14 cellular contexts compared by ENCODE assay signal in the genomic region with DNA sequence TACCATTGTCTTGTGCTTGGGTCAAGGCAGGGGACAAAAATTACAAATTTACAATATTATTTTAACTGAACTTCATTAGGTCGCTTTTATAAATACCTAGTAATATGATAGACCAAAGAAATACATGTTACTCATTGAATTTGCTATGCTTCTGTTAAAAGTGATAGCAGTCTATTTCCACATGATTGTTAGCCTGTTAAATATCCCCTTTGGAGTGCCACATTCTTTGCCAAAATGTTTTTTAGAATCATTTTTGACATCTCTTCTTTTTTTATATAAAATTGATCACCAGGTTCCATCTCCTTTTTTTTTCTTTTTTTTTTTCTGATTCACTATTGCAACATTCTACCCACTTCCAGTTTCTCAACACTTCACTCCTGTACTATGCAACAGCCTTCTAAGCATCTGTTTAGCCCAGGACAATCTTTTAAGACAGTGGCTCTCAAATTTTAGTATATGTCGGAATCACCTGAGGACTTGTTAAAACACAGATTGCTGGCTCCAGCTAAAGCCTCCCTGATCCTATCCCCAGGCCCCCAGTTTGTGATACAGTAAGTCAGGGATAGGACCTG. TPM values are rescaled to one million over a fixed set of nuclear protein-coding genes. Genes with fewer than 3 reads are reported as not detected.
"Had no signal": no experiment of that assay in that cellular context is flagged by ENCODE, and none has a peak within 500 bp of the region (broad histone marks: within the 10 kb centered on the region; RNA-seq: fewer than 3 reads in every experiment).

No MANE protein-coding gene starts in this region.

- H3K36me3 ChIP-seq: esophagus muscularis mucosa had no signal

- DNase-seq: activated CD4-positive, alpha-beta T cell treated with anti-CD3 and anti-CD28 coated beads, Interleukin-2, amount 50 U/mL, for 48 hours; activated naive CD4-positive, alpha-beta T cell treated with anti-CD3 and anti-CD28 coated beads, Interleukin-2, amount 10 ng/mL, durations not matched to agents 7 days and 5 days; hippocampal formation; left ventricle myocardium superior; mesenchymal stem cell; naive thymus-derived CD8-positive, alpha-beta T cell; retina; stimulated activated CD4-positive, alpha-beta T cell treated with anti-CD3 and anti-CD28 coated beads, Interleukin-2, amount 100 ng/mL, for 48 hours had no signal

- H3K27ac Mint-ChIP-seq: activated naive CD4-positive, alpha-beta T cell treated with anti-CD3 and anti-CD28 coated beads, Interleukin-2, amount 10 ng/mL, durations not matched to agents 7 days and 5 days; stimulated activated memory B cell treated with anti-CD40 and anti-IgM and Interleukin-4, amounts not matched to agents 10 μg/mL and 1 μg/mL and 100 μg/mL, for 72 hours had no signal

- H3K4me1 ChIP-seq: esophagus muscularis mucosa had no signal

- H3K4me3 ChIP-seq: esophagus muscularis mucosa had no signal

- H3K27ac ChIP-seq: esophagus muscularis mucosa, VCaP had no signal

- H3K36me3 Mint-ChIP-seq: activated naive CD4-positive, alpha-beta T cell treated with anti-CD3 and anti-CD28 coated beads, Interleukin-2, amount 10 ng/mL, durations not matched to agents 7 days and 5 days; naive thymus-derived CD8-positive, alpha-beta T cell; stimulated activated memory B cell treated with anti-CD40 and anti-IgM and Interleukin-4, amounts not matched to agents 10 μg/mL and 1 μg/mL and 100 μg/mL, for 72 hours had no signal

- H3K27me3 ChIP-seq: esophagus muscularis mucosa had no signal

- H3K9me3 Mint-ChIP-seq: activated naive CD4-positive, alpha-beta T cell treated with anti-CD3 and anti-CD28 coated beads, Interleukin-2, amount 10 ng/mL, durations not matched to agents 7 days and 5 days; naive thymus-derived CD8-positive, alpha-beta T cell; stimulated activated memory B cell treated with anti-CD40 and anti-IgM and Interleukin-4, amounts not matched to agents 10 μg/mL and 1 μg/mL and 100 μg/mL, for 72 hours had no signal

- H3K4me3 Mint-ChIP-seq: activated naive CD4-positive, alpha-beta T cell treated with anti-CD3 and anti-CD28 coated beads, Interleukin-2, amount 10 ng/mL, durations not matched to agents 7 days and 5 days; naive thymus-derived CD8-positive, alpha-beta T cell; stimulated activated memory B cell treated with anti-CD40 and anti-IgM and Interleukin-4, amounts not matched to agents 10 μg/mL and 1 μg/mL and 100 μg/mL, for 72 hours had no signal

- ATAC-seq: left ventricle myocardium superior; naive thymus-derived CD8-positive, alpha-beta T cell; stimulated activated memory B cell treated with anti-CD40 and anti-IgM and Interleukin-4, amounts not matched to agents 10 μg/mL and 1 μg/mL and 100 μg/mL, for 72 hours had no signal

- H3K4me1 Mint-ChIP-seq: activated naive CD4-positive, alpha-beta T cell treated with anti-CD3 and anti-CD28 coated beads, Interleukin-2, amount 10 ng/mL, durations not matched to agents 7 days and 5 days had no signal

RNA-seq across cellular contexts. Expression of gene ASB15, which starts 27.6 kb away (rescaled TPM):
- total RNA-seq: esophagus muscularis mucosa; kidney epithelial cell; mucosa of gallbladder; naive thymus-derived CD8-positive, alpha-beta T cell had no signal
- polyA plus RNA-seq: urinary bladder had no signal
